ENCODE assay signal across 24 cellular contexts in the genomic region with DNA sequence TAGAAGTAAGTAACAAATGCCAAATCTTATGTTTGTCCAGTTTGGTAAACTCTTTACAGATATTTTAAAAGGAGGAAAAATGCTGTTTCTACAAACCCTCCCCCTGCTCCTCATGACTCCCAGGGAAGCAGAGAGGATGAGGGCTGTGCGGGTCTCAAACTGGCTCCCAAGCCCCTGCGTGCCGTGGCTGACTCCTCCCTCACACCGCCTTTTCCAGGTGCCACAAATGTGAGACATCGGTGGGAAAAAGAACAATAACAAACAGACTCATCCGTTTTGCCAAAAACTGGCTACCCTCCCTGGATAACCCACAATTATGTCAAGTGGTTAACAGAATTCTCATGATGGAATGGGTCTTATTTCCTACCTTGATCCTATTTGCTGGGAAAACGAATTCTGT.
"Had no signal": no experiment of that assay in that cellular context is flagged by ENCODE, and none has a peak within 500 bp of the region (broad histone marks: within the 10 kb centered on the region; RNA-seq: fewer than 3 reads in every experiment).

No MANE protein-coding gene starts in this region.

- ATAC-seq: activated naive CD4-positive, alpha-beta T cell treated with anti-CD3 and anti-CD28 coated beads, Interleukin-2, amount 50 U/mL, for 72 hours; activated naive CD8-positive, alpha-beta T cell treated with anti-CD3 and anti-CD28 coated beads, Interleukin-2, amount 50 U/mL, for 24 hours; activated T-cell treated with anti-CD3 and anti-CD28 coated beads, Interleukin-2, amount 50 U/mL, for 4 hours; body of pancreas; K562; T-cell had no signal

- H3K9me3 ChIP-seq: ascending aorta, body of pancreas had no signal

- H3K4me1 Mint-ChIP-seq: activated B cell treated with CpG ODN at 0.5 μM for 24 hours; activated CD4-positive, alpha-beta T cell treated with anti-CD3 and anti-CD28 coated beads, Interleukin-2, amount 10 ng/mL, durations not matched to agents 7 days and 5 days; activated naive CD8-positive, alpha-beta T cell treated with anti-CD3 and anti-CD28 coated beads, Interleukin-2, amount 50 U/mL, for 24 hours; T-cell had no signal

- H3K4me1 ChIP-seq: ascending aorta, body of pancreas had no signal

- H3K9me3 Mint-ChIP-seq: activated B cell treated with CpG ODN at 0.5 μM for 24 hours; activated CD4-positive, alpha-beta memory T cell treated with anti-CD3 and anti-CD28 coated beads for 36 hours; activated CD4-positive, alpha-beta T cell treated with anti-CD3 and anti-CD28 coated beads, Interleukin-2, amount 10 ng/mL, durations not matched to agents 7 days and 5 days; activated naive CD4-positive, alpha-beta T cell treated with anti-CD3 and anti-CD28 coated beads, Interleukin-2, amount 50 U/mL, for 72 hours; activated naive CD8-positive, alpha-beta T cell treated with anti-CD3 and anti-CD28 coated beads, Interleukin-2, amount 50 U/mL, for 24 hours; activated T-cell treated with anti-CD3 and anti-CD28 coated beads, Interleukin-2, amount 50 U/mL, for 4 hours; T-cell had no signal

- H3K4me3 Mint-ChIP-seq: activated B cell treated with CpG ODN at 0.5 μM for 24 hours; activated CD4-positive, alpha-beta memory T cell treated with anti-CD3 and anti-CD28 coated beads for 36 hours; activated CD4-positive, alpha-beta T cell treated with anti-CD3 and anti-CD28 coated beads, Interleukin-2, amount 10 ng/mL, durations not matched to agents 7 days and 5 days; activated naive CD8-positive, alpha-beta T cell treated with anti-CD3 and anti-CD28 coated beads, Interleukin-2, amount 50 U/mL, for 24 hours; activated T-cell treated with anti-CD3 and anti-CD28 coated beads, Interleukin-2, amount 50 U/mL, for 4 hours; T-cell had no signal

- H3K27ac ChIP-seq: ascending aorta, body of pancreas, PC-9 had no signal

- H3K27me3 ChIP-seq: ascending aorta, body of pancreas had no signal

- H3K4me2 ChIP-seq: PC-9 had no signal

- H3K36me3 Mint-ChIP-seq: activated CD4-positive, alpha-beta memory T cell treated with anti-CD3 and anti-CD28 coated beads for 36 hours; activated naive CD4-positive, alpha-beta T cell treated with anti-CD3 and anti-CD28 coated beads, Interleukin-2, amount 50 U/mL, for 72 hours; T-cell had no signal

- H3K27me3 Mint-ChIP-seq: activated B cell treated with CpG ODN at 0.5 μM for 24 hours; activated CD4-positive, alpha-beta T cell treated with anti-CD3 and anti-CD28 coated beads, Interleukin-2, amount 10 ng/mL, durations not matched to agents 7 days and 5 days; activated naive CD8-positive, alpha-beta T cell treated with anti-CD3 and anti-CD28 coated beads, Interleukin-2, amount 50 U/mL, for 24 hours had no signal

- H3K36me3 ChIP-seq: ascending aorta had no signal

- DNase-seq: activated B cell treated with CpG ODN at 0.5 μM for 24 hours; activated CD4-positive, alpha-beta memory T cell treated with anti-CD3 and anti-CD28 coated beads for 36 hours; activated CD4-positive, alpha-beta T cell treated with anti-CD3 and anti-CD28 coated beads, Interleukin-2, amount 10 ng/mL, durations not matched to agents 7 days and 5 days; activated effector memory CD4-positive, alpha-beta T cell treated with anti-CD3 and anti-CD28 coated beads, Interleukin-2, amount 50 U/mL, for 16 hours; activated naive CD4-positive, alpha-beta T cell treated with Interleukin-2 at 50 U/mL for 16 hours; activated naive CD8-positive, alpha-beta T cell treated with anti-CD3 and anti-CD28 coated beads, Interleukin-2, amount 50 U/mL, for 24 hours; activated T-cell treated with anti-CD3 and anti-CD28 coated beads, Interleukin-2, amount 50 U/mL, for 4 hours; amniotic stem cell; body of pancreas; cerebellar nuclear complex; Karpas-422; NCI-H1417 treated with DMSO at 0.1 percent for 48 hours; NCI-H1694; NCI-H2029 treated with DMSO at 0.1 percent for 48 hours; NCI-H510A treated with DMSO at 0.1 percent for 48 hours; NCI-H69; PC-9; SHP77 treated with DMSO at 0.1 percent for 48 hours; T-cell; T-helper 2 cell; T1000 had no signal

- H3K4me3 ChIP-seq: ascending aorta, body of pancreas, K562, PC-9 had no signal

- H3K27ac Mint-ChIP-seq: activated B cell treated with CpG ODN at 0.5 μM for 24 hours; activated CD4-positive, alpha-beta memory T cell treated with anti-CD3 and anti-CD28 coated beads for 36 hours; activated CD4-positive, alpha-beta T cell treated with anti-CD3 and anti-CD28 coated beads, Interleukin-2, amount 10 ng/mL, durations not matched to agents 7 days and 5 days; activated naive CD4-positive, alpha-beta T cell treated with anti-CD3 and anti-CD28 coated beads, Interleukin-2, amount 50 U/mL, for 72 hours; activated naive CD8-positive, alpha-beta T cell treated with anti-CD3 and anti-CD28 coated beads, Interleukin-2, amount 50 U/mL, for 24 hours; T-cell had no signal
